In genomic region chr9:65675589-65676021, GRCh38 we compare ENCODE assay signal across 8 cellular contexts. TPM values are rescaled to one million over a fixed set of nuclear protein-coding genes. Genes with fewer than 3 reads are reported as not detected.
DNase-seq lines count a peak whose midpoint lies in the region; ATAC-seq and TF ChIP-seq lines count a peak whose summit lies in the region.
"Not testable (repeated sequence)": the region's sequence is repeated elsewhere in the genome, so short reads cannot be mapped to it uniquely, and the experiment has no call there.

TSS of gene ZNG1E (plus strand) at chr9:65675928. CDS start at chr9:65675977, 49 bp downstream.

- CTCF ChIA-PET in WTC11 (lab: Charles Lee) = not testable (repeated sequence)

- not testable (repeated sequence) for H3K27me3 ChIP-seq in psoas muscle (ENCODE audit: insufficient read depth in 3 of 3, low read length in 2 of 3)

- peak within 1 kb of the TSS; percentile 63; the same call in 1 of the 2 replicates for H3K27ac Mint-ChIP-seq in WTC11
- not testable (repeated sequence) for H3K27ac Mint-ChIP-seq in activated naive CD4-positive, alpha-beta T cell treated with anti-CD3 and anti-CD28 coated beads, Interleukin-2, amount 50 U/mL, for 72 hours

- H3K36me3 Mint-ChIP-seq in WTC11; activated naive CD4-positive, alpha-beta T cell treated with anti-CD3 and anti-CD28 coated beads, Interleukin-2, amount 50 U/mL, for 72 hours: not testable (repeated sequence)

- not testable (repeated sequence) for H3K4me1 ChIP-seq in psoas muscle

- DNase-seq in Caki2 (ENCODE audit: low read depth) = peak; percentile 34
- peak; percentile 69 for DNase-seq in WTC11 (ENCODE audit: low spot score)
- peak; percentile 41 to 63 for DNase-seq in activated naive CD4-positive, alpha-beta T cell treated with anti-CD3 and anti-CD28 coated beads, Interleukin-2, amount 50 U/mL, for 72 hours (ENCODE audit: low spot score in 2 of 2)
- DNase-seq in epithelial cell of proximal tubule (ENCODE audit: low read depth) = not testable (repeated sequence)
- peak; percentile 77 to 81 for DNase-seq in left colon
- DNase-seq in psoas muscle = peak; percentile 34 to 71
- peak; percentile 10 to 25 for DNase-seq in stimulated activated CD8-positive, alpha-beta memory T cell treated with anti-CD3 and anti-CD28 coated beads, Interleukin-7, amount 100 ng/mL, for 48 hours (ENCODE audit: extremely low read depth in 1 of 2, low read depth in 1 of 2)

- POLR2A ChIA-PET in WTC11 (lab: Charles Lee) = not testable (repeated sequence)

- intact Hi-C loops in left colon (cut with DNase I, micrococcal nuclease); psoas muscle (cut with DNase I): not testable (repeated sequence)

- H3K36me3 ChIP-seq in psoas muscle (ENCODE audit: insufficient read depth in 1 of 2, low read depth in 1 of 2) = not testable (repeated sequence)

- peak within 1 kb of the TSS; percentile 65 for H3K4me3 Mint-ChIP-seq in WTC11

- peak within 1 kb of the TSS; percentile 67 for H3K27ac ChIP-seq in psoas muscle

- H3K4me1 Mint-ChIP-seq in WTC11 = not testable (repeated sequence)

- H3K27me3 Mint-ChIP-seq in WTC11 (ENCODE audit: low read depth) = not testable (repeated sequence)

- 0 out of 2 replicates have a peak, but pooled peaks have one; percentile 3 for TF ChIP-seq RAD21 in Ishikawa (IDR thresholded peaks at IDR 0.05; ENCODE audit: low read depth)

- not testable (repeated sequence) for H3K9me3 Mint-ChIP-seq in WTC11; activated naive CD4-positive, alpha-beta T cell treated with anti-CD3 and anti-CD28 coated beads, Interleukin-2, amount 50 U/mL, for 72 hours

- H3K9me3 ChIP-seq in psoas muscle = not testable (repeated sequence)

- not testable (repeated sequence) for TF ChIP-seq CTCF in WTC11 (IDR thresholded peaks at IDR 0.05); epithelial cell of proximal tubule (conservative IDR thresholded peaks at IDR 0.05; ENCODE audit: low read depth, low read length); psoas muscle (IDR thresholded peaks at IDR 0.05)

- WGBS in psoas muscle, 3 donors = 0% methylated on average over 11 to 23 of the region's 33 CpGs

- not testable (repeated sequence) for TF ChIP-seq EP300 in Ishikawa (IDR thresholded peaks at IDR 0.05; ENCODE audit: borderline replicate concordance)

- in situ Hi-C loops in Caki2 (cut with HindIII; ENCODE audit: low pct_unique_long_range_greater_than_20kb, low sequenced_read_pairs) = not testable (repeated sequence)

- H3K4me3 ChIP-seq in epithelial cell of proximal tubule (ENCODE audit: low read depth, low read length) = peak within 1 kb of the TSS; percentile 50
- H3K4me3 ChIP-seq in psoas muscle = peak within 1 kb of the TSS; percentile 70

- ATAC-seq in WTC11, left colon, psoas muscle: not testable (repeated sequence)
- peak in 1 of 2 donors; percentile 35 for ATAC-seq in activated naive CD4-positive, alpha-beta T cell treated with anti-CD3 and anti-CD28 coated beads, Interleukin-2, amount 50 U/mL, for 72 hours

TF ChIP-seq in Ishikawa, 13 proteins besides CTCF, POLR2A, EP300 and RAD21:
- TF ChIP-seq TAF1 (IDR thresholded peaks at IDR 0.05; ENCODE audit: low read depth) = peak; percentile 24; the same call in 1 of the 2 replicates

RNA-seq across cellular contexts. Expression of gene ZNG1E, which starts in this region (rescaled TPM):
- 20.1 and 20.8 TPM in 2 replicates for total RNA-seq in Caki2 (2014; rRNA removed; shearing (Covaris generic); ENCODE audit: low replicate concordance)
- total RNA-seq in WTC11 (2021) (39.0 to 40.7 TPM (median 40.3 TPM) in 3 replicates), epithelial cell of proximal tubule (34.9 and 35.6 TPM in 2 replicates), left colon (10 to 100 TPM; 34.9 to 45.0 TPM), psoas muscle (10 to 100 TPM; 12.4 to 18.3 (median 14.8) TPM)
- total RNA-seq in activated naive CD4-positive, alpha-beta T cell treated with anti-CD3 and anti-CD28 coated beads, Interleukin-2, amount 50 U/mL, for 72 hours = 10 to 100 TPM; 60.0 to 89.9 TPM
- 10 to 100 TPM; 15.0 to 37.7 (median 22.4) TPM for polyA plus RNA-seq in psoas muscle
